Comparison of ENCODE assay signal across 20 cellular contexts in the genomic region with DNA sequence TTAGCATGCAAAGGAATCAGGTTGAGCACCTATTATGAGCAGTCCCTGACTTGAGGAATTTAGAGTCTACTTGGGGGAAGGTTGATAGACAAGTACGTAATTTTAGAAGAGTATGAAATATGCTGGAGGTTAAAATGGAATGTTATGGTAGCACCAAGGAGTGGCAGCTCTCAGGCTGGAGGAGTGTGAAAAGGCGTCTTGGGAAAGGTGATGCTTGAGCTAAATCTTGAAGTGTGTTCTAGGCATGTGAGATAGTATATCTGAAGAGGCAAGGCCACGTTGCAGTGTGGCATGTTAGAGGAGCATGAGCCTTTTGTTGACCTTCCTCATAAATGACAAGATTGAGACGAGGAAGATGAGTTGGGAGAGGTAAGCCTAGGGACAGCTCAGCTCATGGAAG.
"Had no signal": no experiment of that assay in that cellular context is flagged by ENCODE, and none has a peak within 500 bp of the region (broad histone marks: within the 10 kb centered on the region; RNA-seq: fewer than 3 reads in every experiment).

No MANE protein-coding gene starts in this region.

- ATAC-seq: left lung; natural killer cell; stimulated activated memory B cell treated with anti-CD40 and anti-IgM and Interleukin-4, amounts not matched to agents 10 μg/mL and 1 μg/mL and 100 μg/mL, for 72 hours; stimulated activated naive CD8-positive, alpha-beta T cell treated with anti-CD3 and anti-CD28 coated beads, Interleukin-15, Interleukin-2, amounts not matched to agents 100 U/mL and 50 U/mL, for 24 hours had no signal

- FAIRE-seq: frontal cortex, kidney, urothelium cell line had no signal

- H3K27me3 ChIP-seq: dorsolateral prefrontal cortex, left lung, right atrium auricular region, sigmoid colon, testis, tibial artery had no signal

- DNase-seq: cerebellar nuclear complex; dorsolateral prefrontal cortex; effector CD4-positive, alpha-beta T cell; kidney; left lung; lower lobe of right lung; natural killer cell; occipital lobe; sigmoid colon; stimulated activated CD4-positive, alpha-beta T cell treated with anti-CD3 and anti-CD28 coated beads, Interleukin-2, amount 100 ng/mL, for 24 hours; stimulated activated CD4-positive, alpha-beta T cell treated with anti-CD3 and anti-CD28 coated beads, Interleukin-4, amount 100 ng/mL, for 24 hours; stimulated activated naive CD8-positive, alpha-beta T cell treated with anti-CD3 and anti-CD28 coated beads, Interleukin-15, Interleukin-2, amounts not matched to agents 100 U/mL and 50 U/mL, for 24 hours; substantia nigra; testis; tibial artery had no signal

- H3K4me3 ChIP-seq: dorsolateral prefrontal cortex, left lung, lower lobe of right lung, prostate gland, right atrium auricular region, sigmoid colon, testis, tibial artery had no signal

- H3K36me3 ChIP-seq: left lung, lower lobe of right lung, prostate gland, right atrium auricular region, sigmoid colon, tibial artery had no signal
